Comparison of ENCODE assay signal across 2 cellular contexts in genomic region chr20:32227316-32227715, GRCh38.
TF ChIP-seq lines count a peak whose summit lies in the region.

No MANE protein-coding gene starts in this region.

TF ChIP-seq in liver, 16 proteins besides CTCF, POLR2A, EP300 and RAD21:
- TF ChIP-seq ATF3 (IDR thresholded peaks at IDR 0.05) (no peak), SP1 (IDR thresholded peaks at IDR 0.05) (no peak), YY1 (IDR thresholded peaks at IDR 0.05) (no peak), HNF4G (IDR thresholded peaks at IDR 0.05) (no peak), EGR1 (IDR thresholded peaks at IDR 0.05; ENCODE audit: low read depth in 2 of 2) (no peak), FOXA2 (IDR thresholded peaks at IDR 0.05) (no peak), MAX (IDR thresholded peaks at IDR 0.05) (no peak), GABPA (IDR thresholded peaks at IDR 0.05 in 1 of 2, conservative IDR thresholded peaks at IDR 0.05 in 1 of 2) (no peak), HNF4A (conservative IDR thresholded peaks at IDR 0.05) (no peak)
- TF ChIP-seq, protein P1, sequence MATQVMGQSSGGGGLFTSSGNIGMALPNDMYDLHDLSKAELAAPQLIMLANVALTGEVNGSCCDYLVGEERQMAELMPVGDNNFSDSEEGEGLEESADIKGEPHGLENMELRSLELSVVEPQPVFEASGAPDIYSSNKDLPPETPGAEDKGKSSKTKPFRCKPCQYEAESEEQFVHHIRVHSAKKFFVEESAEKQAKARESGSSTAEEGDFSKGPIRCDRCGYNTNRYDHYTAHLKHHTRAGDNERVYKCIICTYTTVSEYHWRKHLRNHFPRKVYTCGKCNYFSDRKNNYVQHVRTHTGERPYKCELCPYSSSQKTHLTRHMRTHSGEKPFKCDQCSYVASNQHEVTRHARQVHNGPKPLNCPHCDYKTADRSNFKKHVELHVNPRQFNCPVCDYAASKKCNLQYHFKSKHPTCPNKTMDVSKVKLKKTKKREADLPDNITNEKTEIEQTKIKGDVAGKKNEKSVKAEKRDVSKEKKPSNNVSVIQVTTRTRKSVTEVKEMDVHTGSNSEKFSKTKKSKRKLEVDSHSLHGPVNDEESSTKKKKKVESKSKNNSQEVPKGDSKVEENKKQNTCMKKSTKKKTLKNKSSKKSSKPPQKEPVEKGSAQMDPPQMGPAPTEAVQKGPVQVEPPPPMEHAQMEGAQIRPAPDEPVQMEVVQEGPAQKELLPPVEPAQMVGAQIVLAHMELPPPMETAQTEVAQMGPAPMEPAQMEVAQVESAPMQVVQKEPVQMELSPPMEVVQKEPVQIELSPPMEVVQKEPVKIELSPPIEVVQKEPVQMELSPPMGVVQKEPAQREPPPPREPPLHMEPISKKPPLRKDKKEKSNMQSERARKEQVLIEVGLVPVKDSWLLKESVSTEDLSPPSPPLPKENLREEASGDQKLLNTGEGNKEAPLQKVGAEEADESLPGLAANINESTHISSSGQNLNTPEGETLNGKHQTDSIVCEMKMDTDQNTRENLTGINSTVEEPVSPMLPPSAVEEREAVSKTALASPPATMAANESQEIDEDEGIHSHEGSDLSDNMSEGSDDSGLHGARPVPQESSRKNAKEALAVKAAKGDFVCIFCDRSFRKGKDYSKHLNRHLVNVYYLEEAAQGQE (IDR thresholded peaks at IDR 0.05), result no peak
- TF ChIP-seq, protein P2, sequence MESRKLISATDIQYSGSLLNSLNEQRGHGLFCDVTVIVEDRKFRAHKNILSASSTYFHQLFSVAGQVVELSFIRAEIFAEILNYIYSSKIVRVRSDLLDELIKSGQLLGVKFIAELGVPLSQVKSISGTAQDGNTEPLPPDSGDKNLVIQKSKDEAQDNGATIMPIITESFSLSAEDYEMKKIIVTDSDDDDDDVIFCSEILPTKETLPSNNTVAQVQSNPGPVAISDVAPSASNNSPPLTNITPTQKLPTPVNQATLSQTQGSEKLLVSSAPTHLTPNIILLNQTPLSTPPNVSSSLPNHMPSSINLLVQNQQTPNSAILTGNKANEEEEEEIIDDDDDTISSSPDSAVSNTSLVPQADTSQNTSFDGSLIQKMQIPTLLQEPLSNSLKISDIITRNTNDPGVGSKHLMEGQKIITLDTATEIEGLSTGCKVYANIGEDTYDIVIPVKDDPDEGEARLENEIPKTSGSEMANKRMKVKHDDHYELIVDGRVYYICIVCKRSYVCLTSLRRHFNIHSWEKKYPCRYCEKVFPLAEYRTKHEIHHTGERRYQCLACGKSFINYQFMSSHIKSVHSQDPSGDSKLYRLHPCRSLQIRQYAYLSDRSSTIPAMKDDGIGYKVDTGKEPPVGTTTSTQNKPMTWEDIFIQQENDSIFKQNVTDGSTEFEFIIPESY (IDR thresholded peaks at IDR 0.05), result no peak
TF ChIP-seq in liver: peak in this region for 0.

TF ChIP-seq in HepG2, 621 proteins besides CTCF, POLR2A, EP300 and RAD21:
- TF ChIP-seq, protein P3, sequence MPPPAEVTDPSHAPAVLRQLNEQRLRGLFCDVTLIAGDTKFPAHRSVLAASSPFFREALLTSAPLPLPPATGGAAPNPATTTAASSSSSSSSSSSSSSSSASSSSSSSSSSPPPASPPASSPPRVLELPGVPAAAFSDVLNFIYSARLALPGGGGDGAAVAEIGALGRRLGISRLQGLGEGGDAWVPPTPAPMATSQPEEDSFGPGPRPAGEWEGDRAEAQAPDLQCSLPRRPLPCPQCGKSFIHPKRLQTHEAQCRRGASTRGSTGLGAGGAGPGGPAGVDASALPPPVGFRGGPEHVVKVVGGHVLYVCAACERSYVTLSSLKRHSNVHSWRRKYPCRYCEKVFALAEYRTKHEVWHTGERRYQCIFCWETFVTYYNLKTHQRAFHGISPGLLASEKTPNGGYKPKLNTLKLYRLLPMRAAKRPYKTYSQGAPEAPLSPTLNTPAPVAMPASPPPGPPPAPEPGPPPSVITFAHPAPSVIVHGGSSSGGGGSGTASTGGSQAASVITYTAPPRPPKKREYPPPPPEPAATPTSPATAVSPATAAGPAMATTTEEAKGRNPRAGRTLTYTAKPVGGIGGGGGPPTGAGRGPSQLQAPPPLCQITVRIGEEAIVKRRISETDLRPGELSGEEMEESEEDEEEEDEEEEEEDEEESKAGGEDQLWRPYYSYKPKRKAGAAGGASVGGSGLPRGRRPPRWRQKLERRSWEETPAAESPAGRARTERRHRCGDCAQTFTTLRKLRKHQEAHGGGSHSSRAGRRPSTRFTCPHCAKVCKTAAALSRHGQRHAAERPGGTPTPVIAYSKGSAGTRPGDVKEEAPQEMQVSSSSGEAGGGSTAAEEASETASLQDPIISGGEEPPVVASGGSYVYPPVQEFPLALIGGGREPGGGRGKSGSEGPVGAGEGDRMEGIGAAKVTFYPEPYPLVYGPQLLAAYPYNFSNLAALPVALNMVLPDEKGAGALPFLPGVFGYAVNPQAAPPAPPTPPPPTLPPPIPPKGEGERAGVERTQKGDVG (CRISPR knock-in tag; IDR thresholded peaks at IDR 0.05; ENCODE audit: borderline replicate concordance), result no peak
- TF ChIP-seq ZNF543 (CRISPR knock-in tag; IDR thresholded peaks at IDR 0.05) (no peak), SMAD1 (CRISPR knock-in tag; IDR thresholded peaks at IDR 0.05; ENCODE audit: borderline replicate concordance, low read depth) (no peak), MIER2 (CRISPR knock-in tag; IDR thresholded peaks at IDR 0.05) (no peak), ZNF788 (CRISPR knock-in tag; IDR thresholded peaks at IDR 0.05; ENCODE audit: borderline replicate concordance) (no peak)
